ENCODE assay signal across 8 cellular contexts in the genomic region with DNA sequence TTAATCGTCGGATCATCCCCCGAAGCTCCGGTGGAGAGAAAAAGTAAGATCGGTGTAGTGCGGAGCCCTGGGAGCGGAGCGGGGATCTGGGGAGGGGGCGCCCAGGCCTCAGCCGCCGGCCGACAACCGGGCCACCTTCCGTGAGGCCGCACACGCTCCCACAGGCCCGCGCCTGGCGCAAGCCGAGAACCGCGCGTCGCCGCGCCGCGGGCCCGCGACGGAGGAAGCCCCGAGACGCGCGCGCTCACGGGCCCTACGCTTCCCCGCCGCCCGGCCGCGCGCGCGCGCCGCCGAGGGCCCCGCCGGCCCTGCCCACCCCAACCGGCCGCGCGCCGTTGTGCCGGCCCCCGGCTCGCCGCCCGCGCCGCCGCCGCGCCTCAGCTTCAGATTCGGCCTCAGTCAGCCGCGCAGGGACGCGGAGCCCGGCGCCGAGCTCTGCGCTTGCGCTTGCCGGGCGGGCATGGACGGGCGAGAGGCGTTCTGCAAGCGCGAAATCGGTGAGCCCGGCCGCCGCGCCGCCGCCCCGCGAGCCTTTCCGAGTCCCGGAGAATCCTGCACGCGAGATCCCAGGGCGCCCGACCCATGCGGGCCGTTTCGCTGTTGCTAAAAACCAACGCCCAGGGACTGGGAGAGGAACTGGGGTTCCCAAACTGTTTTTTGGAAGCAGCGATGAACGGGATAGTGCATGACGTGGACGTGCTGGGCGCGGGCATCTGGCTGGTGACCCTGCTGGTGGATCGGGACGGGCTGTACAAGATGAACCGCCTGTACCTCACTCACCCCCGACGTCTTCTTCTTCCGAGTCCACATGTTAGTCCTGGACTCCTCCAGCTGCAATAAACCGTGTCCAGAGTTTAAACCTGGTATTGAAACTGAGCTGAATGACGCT. TPM values are rescaled to one million over a fixed set of nuclear protein-coding genes. Genes with fewer than 3 reads are reported as not detected.
DNase-seq lines count a peak whose midpoint lies in the region; ATAC-seq, FAIRE-seq and TF ChIP-seq lines count a peak whose summit lies in the region.

No MANE protein-coding gene starts in this region.

- no peaks in the 10 kb centered on the region for H3K27me3 ChIP-seq in WERI-Rb-1 (ENCODE audit: insufficient read depth, low read depth, severe bottlenecking)
- H3K27me3 ChIP-seq in mammary epithelial cell (ENCODE audit: insufficient read depth, low read length) = no peaks in the 10 kb centered on the region

- ATAC-seq in A549 (peak; percentile 88 to 93), GM18520 (IDR thresholded peaks at IDR 0.05; ENCODE audit: unreplicated experiment) (peak; percentile 84), HG03039 (IDR thresholded peaks at IDR 0.05; ENCODE audit: unreplicated experiment) (peak; percentile 78)

- H3K4me2 ChIP-seq in A549 (peak overlapping the region; percentile 70), mammary epithelial cell (ENCODE audit: insufficient read depth, low read depth, low read length) (peak overlapping the region; percentile 79)

- WGBS in A549 (ENCODE audit: missing lambda C conversion rate) = 2% methylated on average over 67 of the region's 116 CpGs
- 3% methylated on average over 18 of the region's 116 CpGs for WGBS in mammary epithelial cell (ENCODE audit: low coverage, missing lambda C conversion rate)

- peak; percentile 94 to 98 for DNase-seq in A549 (ENCODE audit: low read depth in 1 of 2, low spot score in 1 of 2)
- DNase-seq in NCI-H2107 treated with DMSO at 0.1 percent for 48 hours (lab: John Stamatoyannopoulos, UW; ENCODE audit: unreplicated experiment) = peak; percentile 82
- DNase-seq in WERI-Rb-1 = peak; percentile 89
- peak; percentile 85 for DNase-seq in mammary epithelial cell
- peak; percentile 86 for DNase-seq in inferior parietal cortex (ENCODE audit: extremely low spot score)
- DNase-seq in smooth muscle cell of the brain vasculature (ENCODE audit: low read depth, low spot score) = peak; percentile 71

- no peaks in the 10 kb centered on the region for H4K20me1 ChIP-seq in mammary epithelial cell (ENCODE audit: insufficient read depth, low read length)

- TF ChIP-seq RAD21 in A549 (conservative IDR thresholded peaks at IDR 0.05 in 1 of 2, IDR thresholded peaks at IDR 0.05 in 1 of 2) = peak in 1 of 2 experiments; percentile 34; a peak in 1 of 5 replicates

- peak overlapping the region; percentile 94 for H2AFZ ChIP-seq in mammary epithelial cell (ENCODE audit: low read depth, low read length)

- H3K9me3 ChIP-seq in A549 (no peaks in the 10 kb centered on the region), WERI-Rb-1 (ENCODE audit: severe bottlenecking) (no peaks in the 10 kb centered on the region), mammary epithelial cell (replicated peaks; ENCODE audit: insufficient read depth, low read length) (no peaks in the 10 kb centered on the region)

- no peak for FAIRE-seq in A549 (lab: Jason Lieb, UNC)

- TF ChIP-seq POLR2A in A549 (IDR thresholded peaks at IDR 0.05; ENCODE audit: low read length) = peak; percentile 80

- intact Hi-C loops in mammary epithelial cell (cut with micrococcal nuclease) = no loop called here

- H3K79me2 ChIP-seq in mammary epithelial cell (ENCODE audit: insufficient read depth, low read length) = no peaks in the 10 kb centered on the region

- peak overlapping the region; percentile 75 for H3K9ac ChIP-seq in mammary epithelial cell (ENCODE audit: insufficient read depth, low read length)

- POLR2A ChIA-PET in A549 (lab: Yijun Ruan, JAX) = interaction anchor here (0.6 to 2.4 kb wide), 9 partner anchors 9 to 681 kb away, joined by 3 to 15 read pairs (median 5); a partner anchor contains a TSS

- BruUV-seq in mammary epithelial cell (replicated peaks; lab: Mats Ljungman, UMichigan) = no TSS peak

- TF ChIP-seq EP300 in A549 (IDR thresholded peaks at IDR 0.05) = no peak

- CTCF ChIA-PET in A549 (lab: Yijun Ruan, JAX) = interaction anchor here (0.6 to 20.4 kb wide), 12 partner anchors 10 to 683 kb away, joined by 3 to 169 read pairs (median 4); a partner anchor contains a TSS
- CTCF ChIA-PET in mammary epithelial cell (lab: Charles Lee; ENCODE audit: low non-redundant PET) = no interaction called here

- H3K27ac ChIP-seq in A549 (peak overlapping the region; percentile 87 to 88), WERI-Rb-1 (peak overlapping the region; percentile 87), mammary epithelial cell (ENCODE audit: insufficient read depth, low read depth, low read length) (peak overlapping the region; percentile 64)

- in situ Hi-C loops in mammary epithelial cell (cut with MboI; ENCODE audit: low sequenced_read_pairs in 2 of 2) = loop anchor here in 1 of 2 donors (25.0 kb wide), 1 partner anchor 680 kb away; no protein-coding TSS in a partner anchor

- TF ChIP-seq CTCF in A549 (IDR thresholded peaks at IDR 0.05) = peak; percentile 6; the same call in 1 of the 3 replicates
- no peak for TF ChIP-seq CTCF in WERI-Rb-1 (IDR thresholded peaks at IDR 0.05; ENCODE audit: low read depth, low read length)
- TF ChIP-seq CTCF in mammary epithelial cell (conservative IDR thresholded peaks at IDR 0.05 in 1 of 2, IDR thresholded peaks at IDR 0.05 in 1 of 2; ENCODE audit: extremely low read depth in 1 of 2, insufficient read depth in 1 of 2, low read depth in 1 of 2, low read length in 2 of 2) = no peak

- peak overlapping the region; percentile 58 for H3K4me3 ChIP-seq in A549
- H3K4me3 ChIP-seq in WERI-Rb-1 (ENCODE audit: low read depth, low read length) = peak overlapping the region; percentile 68
- H3K4me3 ChIP-seq in mammary epithelial cell (replicated peaks in 1 of 3; ENCODE audit: insufficient read depth in 1 of 3, low read depth in 2 of 3, low read length in 3 of 3) = peak overlapping the region; percentile 53 to 68 (median 66)

- H3K4me1 ChIP-seq in A549 (peaks cover 20% of the 10 kb centered on the region; the same call in 2 of the 3 replicates), mammary epithelial cell (ENCODE audit: insufficient read depth, low read length) (peaks cover 24% of the 10 kb centered on the region)

- H3K36me3 ChIP-seq in WERI-Rb-1 (no peaks in the 10 kb centered on the region; the same call in 1 of the 2 replicates), mammary epithelial cell (ENCODE audit: insufficient read depth, low read length) (no peaks in the 10 kb centered on the region)

- dilution Hi-C loops in mammary epithelial cell (cut with HindIII; ENCODE audit: low sequenced_read_pairs) = no loop called here

TF ChIP-seq in A549, 52 proteins besides CTCF, POLR2A, EP300 and RAD21 (continues in another document):
- TF ChIP-seq FOSL2 (IDR thresholded peaks at IDR 0.05) (no peak), FOSL2 (CRISPR knock-in tag; IDR thresholded peaks at IDR 0.05) (peak; percentile 33; the same call in 1 of the 2 replicates), RARB (CRISPR knock-in tag; IDR thresholded peaks at IDR 0.05) (no peak), KDM1A (IDR thresholded peaks at IDR 0.05; ENCODE audit: low read depth) (no peak), SREBF2 (IDR thresholded peaks at IDR 0.05) (no peak), HDAC2 (IDR thresholded peaks at IDR 0.05) (no peak; the same call in 1 of the 2 replicates), ZC3H11A (IDR thresholded peaks at IDR 0.05) (no peak), GATA3 (IDR thresholded peaks at IDR 0.05; ENCODE audit: borderline replicate concordance) (no peak), HOXB13 (CRISPR knock-in tag; IDR thresholded peaks at IDR 0.05; ENCODE audit: low read depth) (peak; percentile 89)
- TF ChIP-seq, protein P1, sequence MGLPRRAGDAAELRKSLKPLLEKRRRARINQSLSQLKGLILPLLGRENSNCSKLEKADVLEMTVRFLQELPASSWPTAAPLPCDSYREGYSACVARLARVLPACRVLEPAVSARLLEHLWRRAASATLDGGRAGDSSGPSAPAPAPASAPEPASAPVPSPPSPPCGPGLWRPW (IDR thresholded peaks at IDR 0.05) = no peak
- TF ChIP-seq, protein P2, sequence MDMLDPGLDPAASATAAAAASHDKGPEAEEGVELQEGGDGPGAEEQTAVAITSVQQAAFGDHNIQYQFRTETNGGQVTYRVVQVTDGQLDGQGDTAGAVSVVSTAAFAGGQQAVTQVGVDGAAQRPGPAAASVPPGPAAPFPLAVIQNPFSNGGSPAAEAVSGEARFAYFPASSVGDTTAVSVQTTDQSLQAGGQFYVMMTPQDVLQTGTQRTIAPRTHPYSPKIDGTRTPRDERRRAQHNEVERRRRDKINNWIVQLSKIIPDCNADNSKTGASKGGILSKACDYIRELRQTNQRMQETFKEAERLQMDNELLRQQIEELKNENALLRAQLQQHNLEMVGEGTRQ (IDR thresholded peaks at IDR 0.05) = no peak; the same call in 1 of the 2 replicates
- TF ChIP-seq, protein P3, sequence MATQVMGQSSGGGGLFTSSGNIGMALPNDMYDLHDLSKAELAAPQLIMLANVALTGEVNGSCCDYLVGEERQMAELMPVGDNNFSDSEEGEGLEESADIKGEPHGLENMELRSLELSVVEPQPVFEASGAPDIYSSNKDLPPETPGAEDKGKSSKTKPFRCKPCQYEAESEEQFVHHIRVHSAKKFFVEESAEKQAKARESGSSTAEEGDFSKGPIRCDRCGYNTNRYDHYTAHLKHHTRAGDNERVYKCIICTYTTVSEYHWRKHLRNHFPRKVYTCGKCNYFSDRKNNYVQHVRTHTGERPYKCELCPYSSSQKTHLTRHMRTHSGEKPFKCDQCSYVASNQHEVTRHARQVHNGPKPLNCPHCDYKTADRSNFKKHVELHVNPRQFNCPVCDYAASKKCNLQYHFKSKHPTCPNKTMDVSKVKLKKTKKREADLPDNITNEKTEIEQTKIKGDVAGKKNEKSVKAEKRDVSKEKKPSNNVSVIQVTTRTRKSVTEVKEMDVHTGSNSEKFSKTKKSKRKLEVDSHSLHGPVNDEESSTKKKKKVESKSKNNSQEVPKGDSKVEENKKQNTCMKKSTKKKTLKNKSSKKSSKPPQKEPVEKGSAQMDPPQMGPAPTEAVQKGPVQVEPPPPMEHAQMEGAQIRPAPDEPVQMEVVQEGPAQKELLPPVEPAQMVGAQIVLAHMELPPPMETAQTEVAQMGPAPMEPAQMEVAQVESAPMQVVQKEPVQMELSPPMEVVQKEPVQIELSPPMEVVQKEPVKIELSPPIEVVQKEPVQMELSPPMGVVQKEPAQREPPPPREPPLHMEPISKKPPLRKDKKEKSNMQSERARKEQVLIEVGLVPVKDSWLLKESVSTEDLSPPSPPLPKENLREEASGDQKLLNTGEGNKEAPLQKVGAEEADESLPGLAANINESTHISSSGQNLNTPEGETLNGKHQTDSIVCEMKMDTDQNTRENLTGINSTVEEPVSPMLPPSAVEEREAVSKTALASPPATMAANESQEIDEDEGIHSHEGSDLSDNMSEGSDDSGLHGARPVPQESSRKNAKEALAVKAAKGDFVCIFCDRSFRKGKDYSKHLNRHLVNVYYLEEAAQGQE (IDR thresholded peaks at IDR 0.05) = 0 out of 2 replicates have a peak, but pooled peaks have one; percentile 1

RNA-seq across cellular contexts. Expression of a gene that starts 28.0 kb away (rescaled TPM):
- polyA plus RNA-seq in A549 (2011; rRNA removed) (2.4 and 2.6 TPM in 2 replicates), A549 (2017; fragmentation: RNase III; extraction: RNeasy Plus Mini Kit Qiagen cat#74134 plus additional on column Dnase treatment) (0.36 to 0.43 TPM (median 0.36 TPM) in 3 replicates), mammary epithelial cell (0.35 TPM)
- polyA plus RNA-seq in A549 (2012; cell fraction: cytosol; rRNA removed) = 0.98 and 1.2 TPM in 2 replicates
- polyA plus RNA-seq in A549 (2012; cell fraction: nucleus; rRNA removed) = 1.0 and 1.2 TPM in 2 replicates
- polyA minus RNA-seq in A549 (2011; rRNA and poly(A)+ RNA removed) = 3.1 and 4.4 TPM in 2 replicates
- 1 to 10 TPM; 1.7 to 3.0 TPM for total RNA-seq in mammary epithelial cell
- polyA minus RNA-seq in mammary epithelial cell = not detected

Comparison
In these comparisons a context has a peak if more than half of its experiments do, and no peak if none do; other contexts are left out.
1. Peak in every context shown above with its lines: DNase-seq, ATAC-seq, H3K4me3 ChIP-seq and H3K27ac ChIP-seq.